8 cellular contexts compared by ENCODE assay signal in genomic region chr17:39164675-39165143, GRCh38. TPM values are rescaled to one million over a fixed set of nuclear protein-coding genes. Genes with fewer than 3 reads are reported as not detected.
A peak's percentile ranks its signal among the peaks of the same experiment; 100 is the strongest.
DNase-seq lines count a peak whose midpoint lies in the region; ATAC-seq and TF ChIP-seq lines count a peak whose summit lies in the region.

No MANE protein-coding gene starts in this region.

- DNase-seq in AG09319 (ENCODE audit: extremely low read depth, low read depth) = peak; percentile 86
- DNase-seq in GM19238 (ENCODE audit: insufficient read length, low spot score) = peak; percentile 95
- DNase-seq in SK-N-DZ (ENCODE audit: low spot score) = peak; percentile 93
- peak; percentile 81 for DNase-seq in activated naive CD4-positive, alpha-beta T cell treated with anti-CD3 and anti-CD28 coated beads, Interleukin-2, amount 50 U/mL, for 16 hours
- peak; percentile 81 for DNase-seq in glutamatergic neuron
- peak; percentile 47 for DNase-seq in omental fat pad (ENCODE audit: low spot score)
- peak; percentile 91 for DNase-seq in suprapubic skin (ENCODE audit: low spot score in 2 of 2)

- no peak for TF ChIP-seq EP300 in suprapubic skin (IDR thresholded peaks at IDR 0.05)

- 0% methylated on average over 6 of the region's 15 CpGs for WGBS in suprapubic skin

- peak; percentile 80 for ATAC-seq in omental fat pad (ENCODE audit: low FRiP score)

- H3K4me3 Mint-ChIP-seq in IgD-negative memory B cell (peak overlapping the region; percentile 52 to 95 (median 94)), glutamatergic neuron (ENCODE audit: unreplicated experiment) (peak overlapping the region; percentile 92)

- H3K9me3 Mint-ChIP-seq in IgD-negative memory B cell (peaks cover 0 to 2% (median 0%) of the 10 kb centered on the region in 3 donors), glutamatergic neuron (ENCODE audit: unreplicated experiment) (peaks cover 4% of the 10 kb centered on the region)

- H3K27me3 Mint-ChIP-seq in IgD-negative memory B cell (peaks cover 24% of the 10 kb centered on the region), glutamatergic neuron (ENCODE audit: unreplicated experiment) (peaks cover 8% of the 10 kb centered on the region)

- H3K27me3 ChIP-seq in suprapubic skin = no peaks in the 10 kb centered on the region

- no peaks in the 10 kb centered on the region for H3K36me3 ChIP-seq in suprapubic skin

- no peak overlapping the region for H3K27ac ChIP-seq in suprapubic skin

- H3K4me1 ChIP-seq in suprapubic skin = peaks cover 35% of the 10 kb centered on the region

- no peaks in the 10 kb centered on the region for H3K9me3 ChIP-seq in suprapubic skin

- H3K36me3 Mint-ChIP-seq in IgD-negative memory B cell (no peaks in the 10 kb centered on the region), glutamatergic neuron (ENCODE audit: unreplicated experiment) (no peaks in the 10 kb centered on the region)

- TF ChIP-seq CTCF in AG09319 (IDR thresholded peaks at IDR 0.05; ENCODE audit: low read depth, low read length) = peak; percentile 93
- peak; percentile 67 for TF ChIP-seq CTCF in glutamatergic neuron (IDR thresholded peaks at IDR 0.05; ENCODE audit: partially characterized antibody, unreplicated experiment)
- peak in 1 of 3 donors; percentile 53 for TF ChIP-seq CTCF in omental fat pad (IDR thresholded peaks at IDR 0.05)
- peak; percentile 69 to 85 for TF ChIP-seq CTCF in suprapubic skin (IDR thresholded peaks at IDR 0.05)

- H3K27ac Mint-ChIP-seq in IgD-negative memory B cell (peak overlapping the region in 1 of 3 donors; percentile 1), glutamatergic neuron (ENCODE audit: unreplicated experiment) (peak overlapping the region; percentile 18)

- TF ChIP-seq POLR2A in suprapubic skin (IDR thresholded peaks at IDR 0.05) = no peak

- H3K4me1 Mint-ChIP-seq in IgD-negative memory B cell (peaks cover 13 to 22% (median 17%) of the 10 kb centered on the region in 3 donors), glutamatergic neuron (ENCODE audit: low read depth, unreplicated experiment) (peaks cover 16% of the 10 kb centered on the region)

- H3K4me3 ChIP-seq in suprapubic skin = peak overlapping the region; percentile 52

RNA-seq across cellular contexts. Expression of gene ARL5C, which starts 1.3 kb away (rescaled TPM):
- not detected for polyA plus RNA-seq in IgD-negative memory B cell
- not detected in 2 replicates for polyA plus RNA-seq in SK-N-DZ (2014; cell fraction: cytosol; rRNA removed)
- polyA plus RNA-seq in SK-N-DZ (2014; cell fraction: nucleus; rRNA removed) = not detected in 2 replicates
- not detected for total RNA-seq in glutamatergic neuron (ENCODE audit: unreplicated experiment)
- total RNA-seq in omental fat pad = not detected
- total RNA-seq in suprapubic skin = not detected

RNA-seq across cellular contexts. Expression of gene PLXDC1, which starts 13.3 kb away (rescaled TPM):
- not detected for polyA plus RNA-seq in IgD-negative memory B cell
- not detected in 2 replicates for polyA plus RNA-seq in SK-N-DZ (2014; cell fraction: cytosol; rRNA removed)
- polyA plus RNA-seq in SK-N-DZ (2014; cell fraction: nucleus; rRNA removed) = 0.85 TPM in 1 of 2 replicates, not detected in the other
- not detected for total RNA-seq in glutamatergic neuron (ENCODE audit: unreplicated experiment)
- total RNA-seq in omental fat pad = 10 to 100 TPM in 2 of 4 donors, 1 to 10 TPM in 2; 6.5 to 21.6 (median 9.1) TPM
- total RNA-seq in suprapubic skin = 10 to 100 TPM in 1 of 4 donors, 1 to 10 TPM in 3; 5.3 to 14.1 (median 6.3) TPM

RNA-seq across cellular contexts. Expression of gene CACNB1, which starts 32.8 kb away (rescaled TPM):
- polyA plus RNA-seq in IgD-negative memory B cell = 0.45 TPM
- polyA plus RNA-seq in SK-N-DZ (2014; cell fraction: cytosol; rRNA removed) = 5.6 and 6.7 TPM in 2 replicates
- 21.1 and 23.7 TPM in 2 replicates for polyA plus RNA-seq in SK-N-DZ (2014; cell fraction: nucleus; rRNA removed)
- total RNA-seq in glutamatergic neuron (ENCODE audit: unreplicated experiment) (77.1 TPM), omental fat pad (1 to 10 TPM; 3.2 to 3.7 (median 3.5) TPM), suprapubic skin (10 to 100 TPM in 2 of 4 donors, 1 to 10 TPM in 2; 7.9 to 32.9 (median 17.1) TPM)

RNA-seq across cellular contexts. Expression of gene RPL19, which starts 35.4 kb away (rescaled TPM):
- polyA plus RNA-seq in IgD-negative memory B cell = 3,435 TPM
- 4,397 and 4,496 TPM in 2 replicates for polyA plus RNA-seq in SK-N-DZ (2014; cell fraction: cytosol; rRNA removed)
- 2,609 and 3,563 TPM in 2 replicates for polyA plus RNA-seq in SK-N-DZ (2014; cell fraction: nucleus; rRNA removed)
- total RNA-seq in glutamatergic neuron (ENCODE audit: unreplicated experiment) = 877 TPM
- total RNA-seq in omental fat pad = 1,000 to 10,000 TPM; 2,414 to 2,833 (median 2,579) TPM
- total RNA-seq in suprapubic skin = 1,000 to 10,000 TPM; 2,327 to 3,514 (median 3,192) TPM
